10 cellular contexts compared by ENCODE assay signal in the genomic region with DNA sequence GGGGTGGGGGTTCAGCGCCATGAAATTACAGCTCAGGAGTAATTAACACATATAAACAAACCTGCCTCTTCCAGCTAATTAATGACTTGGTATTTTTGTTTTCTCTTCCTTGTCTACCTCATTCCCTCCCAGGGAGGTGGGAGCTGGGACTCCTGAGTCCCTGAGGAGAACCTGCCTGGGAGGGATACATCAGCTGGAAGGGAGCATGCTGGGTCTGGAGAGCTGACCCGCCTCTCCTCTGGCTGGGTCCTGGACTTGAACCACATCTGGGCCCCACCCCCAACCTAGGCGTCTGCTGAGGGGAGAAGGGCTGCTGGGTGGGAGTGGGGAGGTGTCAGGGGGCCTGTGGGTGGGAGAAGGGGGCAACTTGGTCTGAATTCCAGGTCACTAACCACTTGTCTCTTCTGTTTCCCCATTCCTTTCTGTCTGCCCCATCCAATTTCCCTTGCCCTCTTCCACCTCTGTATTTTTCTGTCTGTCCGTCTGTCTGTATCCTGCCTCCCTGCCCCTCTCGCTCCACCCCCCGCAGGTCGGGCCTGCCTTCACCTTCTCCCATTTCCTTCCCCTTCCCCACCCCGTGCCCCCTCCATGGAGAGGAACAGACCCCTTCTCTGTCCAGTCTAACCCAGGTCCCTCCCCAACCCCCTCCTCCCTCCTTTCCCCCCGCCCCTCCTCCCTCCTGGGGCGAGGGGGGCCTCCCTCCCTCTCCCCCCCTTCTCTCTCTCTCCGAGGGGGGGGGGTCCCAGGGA. TPM values are rescaled to one million over a fixed set of nuclear protein-coding genes. Genes with fewer than 3 reads are reported as not detected.
DNase-seq lines count a peak whose midpoint lies in the region; ATAC-seq lines count a peak whose summit lies in the region.
"Had no signal": no experiment of that assay in that cellular context is flagged by ENCODE, and none has a peak within 500 bp of the region (broad histone marks: within the 10 kb centered on the region; RNA-seq: fewer than 3 reads in every experiment).

A gene (plus strand): TSS at position 363 of the 749 bp plus-strand sequence. CDS start 411 bp downstream, outside the sequence.

- H3K4me3 Mint-ChIP-seq in activated naive CD4-positive, alpha-beta T cell treated with anti-CD3 and anti-CD28 coated beads, Interleukin-2, amount 50 U/mL, for 24 hours, result peak within 1 kb of the TSS; percentile 27
- peak within 1 kb of the TSS; percentile 64 for H3K4me3 Mint-ChIP-seq in activated naive CD8-positive, alpha-beta T cell treated with anti-CD3 and anti-CD28 coated beads, Interleukin-2, amount 10 ng/mL, durations not matched to agents 7 days and 5 days
- peak within 1 kb of the TSS; percentile 35 for H3K4me3 Mint-ChIP-seq in memory B cell

- no peaks in the 10 kb centered on the region for H3K9me3 Mint-ChIP-seq in activated naive CD4-positive, alpha-beta T cell treated with anti-CD3 and anti-CD28 coated beads, Interleukin-2, amount 50 U/mL, for 24 hours
- H3K9me3 Mint-ChIP-seq in activated naive CD8-positive, alpha-beta T cell treated with anti-CD3 and anti-CD28 coated beads, Interleukin-2, amount 10 ng/mL, durations not matched to agents 7 days and 5 days, result no peaks in the 10 kb centered on the region
- no peaks in the 10 kb centered on the region for H3K9me3 Mint-ChIP-seq in memory B cell

- no peaks in the 10 kb centered on the region for H3K36me3 Mint-ChIP-seq in activated naive CD4-positive, alpha-beta T cell treated with anti-CD3 and anti-CD28 coated beads, Interleukin-2, amount 50 U/mL, for 24 hours
- no peaks in the 10 kb centered on the region for H3K36me3 Mint-ChIP-seq in activated naive CD8-positive, alpha-beta T cell treated with anti-CD3 and anti-CD28 coated beads, Interleukin-2, amount 10 ng/mL, durations not matched to agents 7 days and 5 days
- no peaks in the 10 kb centered on the region for H3K36me3 Mint-ChIP-seq in memory B cell

- no peak for ATAC-seq in activated naive CD8-positive, alpha-beta T cell treated with anti-CD3 and anti-CD28 coated beads, Interleukin-2, amount 10 ng/mL, durations not matched to agents 7 days and 5 days (ENCODE audit: low read depth)
- no peak for ATAC-seq in memory B cell (ENCODE audit: low read depth)
- no peak for ATAC-seq in GM19035 (IDR thresholded peaks at IDR 0.05; ENCODE audit: unreplicated experiment)

- POLR2A ChIA-PET in activated naive CD8-positive, alpha-beta T cell treated with anti-CD3 and anti-CD28 coated beads, Interleukin-2, amount 10 ng/mL, durations not matched to agents 7 days and 5 days (lab: Charles Lee), result interaction anchor here (1.4 kb wide), 1 partner anchor 27 kb away, joined by 5 read pairs; a partner anchor contains a TSS

- no peak for DNase-seq in activated naive CD4-positive, alpha-beta T cell treated with anti-CD3 and anti-CD28 coated beads, Interleukin-2, amount 50 U/mL, for 16 hours
- no peak for DNase-seq in activated naive CD8-positive, alpha-beta T cell treated with anti-CD3 and anti-CD28 coated beads, Interleukin-2, amount 10 ng/mL, durations not matched to agents 7 days and 5 days
- no peak for DNase-seq in memory B cell (ENCODE audit: low spot score in 2 of 2)
- no peak for DNase-seq in ureter (ENCODE audit: low spot score)
- DNase-seq in NCI-H1417 (lab: John Stamatoyannopoulos, UW), result no peak
- no peak for DNase-seq in DMS 273 (lab: John Stamatoyannopoulos, UW; ENCODE audit: unreplicated experiment)
- DNase-seq: GM23248, Kasumi-1 had no signal

- no peaks in the 10 kb centered on the region for H3K27me3 Mint-ChIP-seq in activated naive CD4-positive, alpha-beta T cell treated with anti-CD3 and anti-CD28 coated beads, Interleukin-2, amount 50 U/mL, for 24 hours
- peaks cover 11% of the 10 kb centered on the region for H3K27me3 Mint-ChIP-seq in activated naive CD8-positive, alpha-beta T cell treated with anti-CD3 and anti-CD28 coated beads, Interleukin-2, amount 10 ng/mL, durations not matched to agents 7 days and 5 days
- peaks cover 16% of the 10 kb centered on the region for H3K27me3 Mint-ChIP-seq in memory B cell

- H3K27ac Mint-ChIP-seq in activated naive CD4-positive, alpha-beta T cell treated with anti-CD3 and anti-CD28 coated beads, Interleukin-2, amount 50 U/mL, for 24 hours, result no peak within 1 kb of the TSS
- peak within 1 kb of the TSS; percentile 50 for H3K27ac Mint-ChIP-seq in activated naive CD8-positive, alpha-beta T cell treated with anti-CD3 and anti-CD28 coated beads, Interleukin-2, amount 10 ng/mL, durations not matched to agents 7 days and 5 days
- H3K27ac Mint-ChIP-seq in memory B cell, result no peak within 1 kb of the TSS

- peaks cover 20% of the 10 kb centered on the region for H3K4me1 Mint-ChIP-seq in activated naive CD4-positive, alpha-beta T cell treated with anti-CD3 and anti-CD28 coated beads, Interleukin-2, amount 50 U/mL, for 24 hours
- peaks cover 12% of the 10 kb centered on the region for H3K4me1 Mint-ChIP-seq in activated naive CD8-positive, alpha-beta T cell treated with anti-CD3 and anti-CD28 coated beads, Interleukin-2, amount 10 ng/mL, durations not matched to agents 7 days and 5 days
- peaks cover 16% of the 10 kb centered on the region for H3K4me1 Mint-ChIP-seq in memory B cell

RNA-seq across cellular contexts. Expression of the gene that starts here (rescaled TPM):
- total RNA-seq in activated naive CD8-positive, alpha-beta T cell treated with anti-CD3 and anti-CD28 coated beads, Interleukin-2, amount 10 ng/mL, durations not matched to agents 7 days and 5 days, result 1 to 10 TPM; 8.0 to 8.7 TPM
- total RNA-seq in ureter, result 22.3 TPM
